ENCODE assay signal across 1 cellular context in the genomic region with DNA sequence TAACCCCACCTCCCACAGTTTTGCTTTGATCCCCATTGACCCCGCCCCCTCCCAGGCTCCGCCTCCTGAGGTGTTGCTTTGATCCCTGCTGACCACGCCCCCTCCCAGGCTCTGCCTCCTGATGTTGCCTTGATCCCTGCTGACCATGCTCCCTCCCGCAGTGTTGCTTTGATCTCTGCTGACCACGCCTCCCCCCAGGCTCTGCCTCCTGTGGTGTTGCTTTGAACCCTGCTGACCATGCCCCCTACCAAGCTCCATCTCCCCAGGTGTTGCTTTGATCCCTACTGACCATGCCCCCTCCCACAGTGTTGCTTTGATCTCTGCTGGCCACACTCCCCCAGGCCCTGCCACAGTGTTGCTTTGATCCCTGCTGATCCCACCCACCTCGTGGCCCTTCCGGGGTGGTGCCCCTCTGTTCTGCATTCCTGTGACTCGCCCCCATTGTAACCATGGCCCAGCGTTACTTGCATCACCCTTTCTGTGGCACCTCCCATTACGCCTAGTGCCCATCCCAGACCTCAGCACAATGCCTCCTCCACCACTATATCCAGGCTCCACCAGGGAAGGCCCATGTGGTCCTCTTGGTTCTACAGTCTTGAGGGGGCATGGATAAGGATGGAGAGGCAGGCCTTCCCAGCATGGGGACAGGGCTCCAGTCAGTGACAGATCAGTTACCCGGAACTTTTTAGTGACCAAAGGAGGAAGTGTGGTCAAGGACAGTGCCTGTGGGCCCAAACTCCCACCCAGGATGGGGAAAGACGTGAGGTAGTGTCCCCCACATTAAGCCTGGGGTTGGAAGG.
TF ChIP-seq lines count a peak whose summit lies in the region.

No MANE protein-coding gene starts in this region.

TF ChIP-seq in HepG2, 621 proteins besides CTCF, POLR2A, EP300 and RAD21 (continued from another document and continues in another):
- TF ChIP-seq, protein P1, sequence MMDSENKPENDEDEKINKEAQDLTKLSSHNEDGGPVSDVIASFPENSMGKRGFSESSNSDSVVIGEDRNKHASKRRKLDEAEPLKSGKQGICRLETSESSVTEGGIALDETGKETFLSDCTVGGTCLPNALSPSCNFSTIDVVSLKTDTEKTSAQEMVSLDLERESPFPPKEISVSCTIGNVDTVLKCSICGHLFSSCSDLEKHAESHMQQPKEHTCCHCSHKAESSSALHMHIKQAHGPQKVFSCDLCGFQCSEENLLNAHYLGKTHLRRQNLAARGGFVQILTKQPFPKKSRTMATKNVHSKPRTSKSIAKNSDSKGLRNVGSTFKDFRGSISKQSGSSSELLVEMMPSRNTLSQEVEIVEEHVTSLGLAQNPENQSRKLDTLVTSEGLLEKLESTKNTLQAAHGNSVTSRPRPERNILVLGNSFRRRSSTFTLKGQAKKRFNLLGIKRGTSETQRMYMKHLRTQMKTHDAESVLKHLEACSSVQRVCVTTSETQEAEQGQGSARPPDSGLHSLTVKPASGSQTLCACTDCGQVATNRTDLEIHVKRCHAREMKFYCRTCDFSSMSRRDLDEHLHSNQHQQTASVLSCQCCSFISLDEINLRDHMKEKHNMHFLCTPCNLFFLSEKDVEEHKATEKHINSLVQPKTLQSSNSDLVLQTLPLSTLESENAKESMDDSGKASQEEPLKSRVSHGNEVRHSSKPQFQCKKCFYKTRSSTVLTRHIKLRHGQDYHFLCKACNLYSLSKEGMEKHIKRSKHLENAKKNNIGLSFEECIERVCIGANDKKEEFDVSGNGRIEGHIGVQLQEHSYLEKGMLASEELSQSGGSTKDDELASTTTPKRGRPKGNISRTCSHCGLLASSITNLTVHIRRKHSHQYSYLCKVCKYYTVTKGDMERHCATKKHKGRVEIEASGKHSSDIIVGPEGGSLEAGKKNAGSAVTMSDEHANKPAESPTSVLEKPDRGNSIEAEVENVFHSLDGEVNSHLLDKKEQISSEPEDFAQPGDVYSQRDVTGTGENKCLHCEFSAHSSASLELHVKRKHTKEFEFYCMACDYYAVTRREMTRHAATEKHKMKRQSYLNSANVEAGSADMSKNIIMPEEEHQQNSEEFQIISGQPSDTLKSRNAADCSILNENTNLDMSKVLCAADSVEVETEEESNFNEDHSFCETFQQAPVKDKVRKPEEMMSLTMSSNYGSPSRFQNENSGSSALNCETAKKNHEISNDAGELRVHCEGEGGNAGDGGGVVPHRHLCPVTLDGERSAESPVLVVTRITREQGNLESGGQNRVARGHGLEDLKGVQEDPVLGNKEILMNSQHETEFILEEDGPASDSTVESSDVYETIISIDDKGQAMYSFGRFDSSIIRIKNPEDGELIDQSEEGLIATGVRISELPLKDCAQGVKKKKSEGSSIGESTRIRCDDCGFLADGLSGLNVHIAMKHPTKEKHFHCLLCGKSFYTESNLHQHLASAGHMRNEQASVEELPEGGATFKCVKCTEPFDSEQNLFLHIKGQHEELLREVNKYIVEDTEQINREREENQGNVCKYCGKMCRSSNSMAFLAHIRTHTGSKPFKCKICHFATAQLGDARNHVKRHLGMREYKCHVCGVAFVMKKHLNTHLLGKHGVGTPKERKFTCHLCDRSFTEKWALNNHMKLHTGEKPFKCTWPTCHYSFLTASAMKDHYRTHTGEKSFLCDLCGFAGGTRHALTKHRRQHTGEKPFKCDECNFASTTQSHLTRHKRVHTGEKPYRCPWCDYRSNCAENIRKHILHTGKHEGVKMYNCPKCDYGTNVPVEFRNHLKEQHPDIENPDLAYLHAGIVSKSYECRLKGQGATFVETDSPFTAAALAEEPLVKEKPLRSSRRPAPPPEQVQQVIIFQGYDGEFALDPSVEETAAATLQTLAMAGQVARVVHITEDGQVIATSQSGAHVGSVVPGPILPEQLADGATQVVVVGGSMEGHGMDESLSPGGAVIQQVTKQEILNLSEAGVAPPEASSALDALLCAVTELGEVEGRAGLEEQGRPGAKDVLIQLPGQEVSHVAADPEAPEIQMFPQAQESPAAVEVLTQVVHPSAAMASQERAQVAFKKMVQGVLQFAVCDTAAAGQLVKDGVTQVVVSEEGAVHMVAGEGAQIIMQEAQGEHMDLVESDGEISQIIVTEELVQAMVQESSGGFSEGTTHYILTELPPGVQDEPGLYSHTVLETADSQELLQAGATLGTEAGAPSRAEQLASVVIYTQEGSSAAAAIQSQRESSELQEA (CRISPR knock-in tag; IDR thresholded peaks at IDR 0.05; ENCODE audit: not compliant biosample characterization) = peak; percentile 36
- TF ChIP-seq, protein P2, sequence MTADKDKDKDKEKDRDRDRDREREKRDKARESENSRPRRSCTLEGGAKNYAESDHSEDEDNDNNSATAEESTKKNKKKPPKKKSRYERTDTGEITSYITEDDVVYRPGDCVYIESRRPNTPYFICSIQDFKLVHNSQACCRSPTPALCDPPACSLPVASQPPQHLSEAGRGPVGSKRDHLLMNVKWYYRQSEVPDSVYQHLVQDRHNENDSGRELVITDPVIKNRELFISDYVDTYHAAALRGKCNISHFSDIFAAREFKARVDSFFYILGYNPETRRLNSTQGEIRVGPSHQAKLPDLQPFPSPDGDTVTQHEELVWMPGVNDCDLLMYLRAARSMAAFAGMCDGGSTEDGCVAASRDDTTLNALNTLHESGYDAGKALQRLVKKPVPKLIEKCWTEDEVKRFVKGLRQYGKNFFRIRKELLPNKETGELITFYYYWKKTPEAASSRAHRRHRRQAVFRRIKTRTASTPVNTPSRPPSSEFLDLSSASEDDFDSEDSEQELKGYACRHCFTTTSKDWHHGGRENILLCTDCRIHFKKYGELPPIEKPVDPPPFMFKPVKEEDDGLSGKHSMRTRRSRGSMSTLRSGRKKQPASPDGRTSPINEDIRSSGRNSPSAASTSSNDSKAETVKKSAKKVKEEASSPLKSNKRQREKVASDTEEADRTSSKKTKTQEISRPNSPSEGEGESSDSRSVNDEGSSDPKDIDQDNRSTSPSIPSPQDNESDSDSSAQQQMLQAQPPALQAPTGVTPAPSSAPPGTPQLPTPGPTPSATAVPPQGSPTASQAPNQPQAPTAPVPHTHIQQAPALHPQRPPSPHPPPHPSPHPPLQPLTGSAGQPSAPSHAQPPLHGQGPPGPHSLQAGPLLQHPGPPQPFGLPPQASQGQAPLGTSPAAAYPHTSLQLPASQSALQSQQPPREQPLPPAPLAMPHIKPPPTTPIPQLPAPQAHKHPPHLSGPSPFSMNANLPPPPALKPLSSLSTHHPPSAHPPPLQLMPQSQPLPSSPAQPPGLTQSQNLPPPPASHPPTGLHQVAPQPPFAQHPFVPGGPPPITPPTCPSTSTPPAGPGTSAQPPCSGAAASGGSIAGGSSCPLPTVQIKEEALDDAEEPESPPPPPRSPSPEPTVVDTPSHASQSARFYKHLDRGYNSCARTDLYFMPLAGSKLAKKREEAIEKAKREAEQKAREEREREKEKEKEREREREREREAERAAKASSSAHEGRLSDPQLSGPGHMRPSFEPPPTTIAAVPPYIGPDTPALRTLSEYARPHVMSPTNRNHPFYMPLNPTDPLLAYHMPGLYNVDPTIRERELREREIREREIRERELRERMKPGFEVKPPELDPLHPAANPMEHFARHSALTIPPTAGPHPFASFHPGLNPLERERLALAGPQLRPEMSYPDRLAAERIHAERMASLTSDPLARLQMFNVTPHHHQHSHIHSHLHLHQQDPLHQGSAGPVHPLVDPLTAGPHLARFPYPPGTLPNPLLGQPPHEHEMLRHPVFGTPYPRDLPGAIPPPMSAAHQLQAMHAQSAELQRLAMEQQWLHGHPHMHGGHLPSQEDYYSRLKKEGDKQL (CRISPR knock-in tag; IDR thresholded peaks at IDR 0.05; ENCODE audit: low read depth) = peak; percentile 84
- no peak for TF ChIP-seq ZNF256 (CRISPR knock-in tag; conservative IDR thresholded peaks at IDR 0.05)
- TF ChIP-seq HMG20B (CRISPR knock-in tag; conservative IDR thresholded peaks at IDR 0.05) = peak; percentile 88; the same call in 1 of the 2 replicates
- TF ChIP-seq, protein P3, sequence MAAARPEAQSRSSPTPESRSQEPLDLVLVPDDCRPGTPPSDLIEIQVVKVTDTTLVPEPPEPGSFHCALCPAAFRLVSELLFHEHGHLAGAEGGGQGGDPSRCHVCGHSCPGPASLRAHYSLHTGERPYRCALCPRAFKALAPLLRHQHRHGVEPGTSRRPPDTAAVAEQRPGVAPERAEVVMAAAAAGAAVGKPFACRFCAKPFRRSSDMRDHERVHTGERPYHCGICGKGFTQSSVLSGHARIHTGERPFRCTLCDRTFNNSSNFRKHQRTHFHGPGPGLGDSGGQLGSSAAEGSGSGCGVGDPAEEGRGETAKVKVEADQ (CRISPR knock-in tag; IDR thresholded peaks at IDR 0.05; ENCODE audit: borderline replicate concordance) = peak; percentile 63; the same call in 1 of the 2 replicates
- TF ChIP-seq, protein P4, sequence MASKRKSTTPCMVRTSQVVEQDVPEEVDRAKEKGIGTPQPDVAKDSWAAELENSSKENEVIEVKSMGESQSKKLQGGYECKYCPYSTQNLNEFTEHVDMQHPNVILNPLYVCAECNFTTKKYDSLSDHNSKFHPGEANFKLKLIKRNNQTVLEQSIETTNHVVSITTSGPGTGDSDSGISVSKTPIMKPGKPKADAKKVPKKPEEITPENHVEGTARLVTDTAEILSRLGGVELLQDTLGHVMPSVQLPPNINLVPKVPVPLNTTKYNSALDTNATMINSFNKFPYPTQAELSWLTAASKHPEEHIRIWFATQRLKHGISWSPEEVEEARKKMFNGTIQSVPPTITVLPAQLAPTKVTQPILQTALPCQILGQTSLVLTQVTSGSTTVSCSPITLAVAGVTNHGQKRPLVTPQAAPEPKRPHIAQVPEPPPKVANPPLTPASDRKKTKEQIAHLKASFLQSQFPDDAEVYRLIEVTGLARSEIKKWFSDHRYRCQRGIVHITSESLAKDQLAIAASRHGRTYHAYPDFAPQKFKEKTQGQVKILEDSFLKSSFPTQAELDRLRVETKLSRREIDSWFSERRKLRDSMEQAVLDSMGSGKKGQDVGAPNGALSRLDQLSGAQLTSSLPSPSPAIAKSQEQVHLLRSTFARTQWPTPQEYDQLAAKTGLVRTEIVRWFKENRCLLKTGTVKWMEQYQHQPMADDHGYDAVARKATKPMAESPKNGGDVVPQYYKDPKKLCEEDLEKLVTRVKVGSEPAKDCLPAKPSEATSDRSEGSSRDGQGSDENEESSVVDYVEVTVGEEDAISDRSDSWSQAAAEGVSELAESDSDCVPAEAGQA (IDR thresholded peaks at IDR 0.05; ENCODE audit: low read depth) = peak; percentile 62; the same call in 1 of the 2 replicates
- TF ChIP-seq, protein P4 (CRISPR knock-in tag; IDR thresholded peaks at IDR 0.05; ENCODE audit: borderline replicate concordance) = no peak
- TF ChIP-seq, protein P5, sequence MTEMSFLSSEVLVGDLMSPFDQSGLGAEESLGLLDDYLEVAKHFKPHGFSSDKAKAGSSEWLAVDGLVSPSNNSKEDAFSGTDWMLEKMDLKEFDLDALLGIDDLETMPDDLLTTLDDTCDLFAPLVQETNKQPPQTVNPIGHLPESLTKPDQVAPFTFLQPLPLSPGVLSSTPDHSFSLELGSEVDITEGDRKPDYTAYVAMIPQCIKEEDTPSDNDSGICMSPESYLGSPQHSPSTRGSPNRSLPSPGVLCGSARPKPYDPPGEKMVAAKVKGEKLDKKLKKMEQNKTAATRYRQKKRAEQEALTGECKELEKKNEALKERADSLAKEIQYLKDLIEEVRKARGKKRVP (CRISPR knock-in tag; IDR thresholded peaks at IDR 0.05) = 0 out of 4 replicates have a peak, but pooled peaks of 1 of the 2 experiments have one; percentile 27
- peak; percentile 97 for TF ChIP-seq CEBPG (CRISPR knock-in tag; IDR thresholded peaks at IDR 0.05)
- no peak for TF ChIP-seq AHR (CRISPR knock-in tag; IDR thresholded peaks at IDR 0.05)
- no peak for TF ChIP-seq GABPA (IDR thresholded peaks at IDR 0.05; ENCODE audit: low read depth, low read length)
- no peak for TF ChIP-seq GABPA (CRISPR knock-in tag; IDR thresholded peaks at IDR 0.05; ENCODE audit: low read depth)
- TF ChIP-seq POLR2G (IDR thresholded peaks at IDR 0.05; ENCODE audit: low read depth, low read length) = peak; percentile 55; the same call in 1 of the 2 replicates
- TF ChIP-seq, protein P6, sequence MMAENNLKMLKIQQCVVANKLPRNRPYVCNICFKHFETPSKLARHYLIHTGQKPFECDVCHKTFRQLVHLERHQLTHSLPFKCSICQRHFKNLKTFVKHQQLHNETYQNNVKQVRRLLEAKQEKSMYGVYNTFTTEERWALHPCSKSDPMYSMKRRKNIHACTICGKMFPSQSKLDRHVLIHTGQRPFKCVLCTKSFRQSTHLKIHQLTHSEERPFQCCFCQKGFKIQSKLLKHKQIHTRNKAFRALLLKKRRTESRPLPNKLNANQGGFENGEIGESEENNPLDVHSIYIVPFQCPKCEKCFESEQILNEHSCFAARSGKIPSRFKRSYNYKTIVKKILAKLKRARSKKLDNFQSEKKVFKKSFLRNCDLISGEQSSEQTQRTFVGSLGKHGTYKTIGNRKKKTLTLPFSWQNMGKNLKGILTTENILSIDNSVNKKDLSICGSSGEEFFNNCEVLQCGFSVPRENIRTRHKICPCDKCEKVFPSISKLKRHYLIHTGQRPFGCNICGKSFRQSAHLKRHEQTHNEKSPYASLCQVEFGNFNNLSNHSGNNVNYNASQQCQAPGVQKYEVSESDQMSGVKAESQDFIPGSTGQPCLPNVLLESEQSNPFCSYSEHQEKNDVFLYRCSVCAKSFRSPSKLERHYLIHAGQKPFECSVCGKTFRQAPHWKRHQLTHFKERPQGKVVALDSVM (CRISPR knock-in tag; IDR thresholded peaks at IDR 0.05) = peak; percentile 47; the same call in 1 of the 2 replicates
- TF ChIP-seq SPEN (CRISPR knock-in tag; IDR thresholded peaks at IDR 0.05; ENCODE audit: low read depth) = peak; percentile 79
- no peak for TF ChIP-seq TEAD2 (CRISPR knock-in tag; IDR thresholded peaks at IDR 0.05)
- no peak for TF ChIP-seq HCFC1 (IDR thresholded peaks at IDR 0.05; ENCODE audit: low read depth, low read length)
- no peak for TF ChIP-seq ZC3H4 (CRISPR knock-in tag; IDR thresholded peaks at IDR 0.05; ENCODE audit: borderline replicate concordance)
- peak; percentile 90; the same call in 1 of the 2 replicates for TF ChIP-seq NFKBIZ (CRISPR knock-in tag; IDR thresholded peaks at IDR 0.05)
- TF ChIP-seq SSRP1 (CRISPR knock-in tag; IDR thresholded peaks at IDR 0.05) = peak; percentile 65; the same call in 1 of the 2 replicates
- TF ChIP-seq YEATS2 (CRISPR knock-in tag; IDR thresholded peaks at IDR 0.05; ENCODE audit: borderline replicate concordance) = no peak
- TF ChIP-seq ZMAT3 (CRISPR knock-in tag; conservative IDR thresholded peaks at IDR 0.05) = peak; percentile 82
- no peak; the same call in 1 of the 2 replicates for TF ChIP-seq SMYD3 (CRISPR knock-in tag; IDR thresholded peaks at IDR 0.05)
- TF ChIP-seq MATR3 (CRISPR knock-in tag; IDR thresholded peaks at IDR 0.05) = no peak
- peak; percentile 84 for TF ChIP-seq HOXD1 (CRISPR knock-in tag; IDR thresholded peaks at IDR 0.05)
- TF ChIP-seq CENPT (CRISPR knock-in tag; IDR thresholded peaks at IDR 0.05; ENCODE audit: low read depth) = no peak
- TF ChIP-seq ZNF326 (CRISPR knock-in tag; IDR thresholded peaks at IDR 0.05; ENCODE audit: borderline replicate concordance) = no peak
